In genomic region chr1:236848274-236848925, GRCh38 we compare ENCODE assay signal across 27 cellular contexts. TPM values are rescaled to one million over a fixed set of nuclear protein-coding genes. Genes with fewer than 3 reads are reported as not detected.
DNase-seq lines count a peak whose midpoint lies in the region; ATAC-seq and TF ChIP-seq lines count a peak whose summit lies in the region.
"Had no signal": no experiment of that assay in that cellular context is flagged by ENCODE, and none has a peak within 500 bp of the region (broad histone marks: within the 10 kb centered on the region; RNA-seq: fewer than 3 reads in every experiment).

No MANE protein-coding gene starts in this region.

- H3K27me3 Mint-ChIP-seq in CD8-positive, alpha-beta T cell (ENCODE audit: low read depth), result no peaks in the 10 kb centered on the region
- H3K27me3 Mint-ChIP-seq in activated T-helper 17 cell treated with anti-CD3 and anti-CD28 coated beads, Interleukin-2, amount 50 U/mL, for 72 hours, result no peaks in the 10 kb centered on the region
- no peaks in the 10 kb centered on the region for H3K27me3 Mint-ChIP-seq in neural crest cell (ENCODE audit: low read depth)
- H3K27me3 Mint-ChIP-seq: activated CD4-positive, alpha-beta memory T cell treated with anti-CD3 and anti-CD28 coated beads, Interleukin-2, amount 10 ng/mL, durations not matched to agents 7 days and 5 days; IgD-negative memory B cell had no signal

- POLR2A ChIA-PET in CD8-positive, alpha-beta T cell (lab: Charles Lee), result no interaction called here

- ATAC-seq in CD8-positive, alpha-beta T cell, result no peak
- no peak for ATAC-seq in activated T-helper 17 cell treated with anti-CD3 and anti-CD28 coated beads, Interleukin-2, amount 50 U/mL, for 72 hours (replicated peaks)
- ATAC-seq in GM19397 (IDR thresholded peaks at IDR 0.05; ENCODE audit: unreplicated experiment), result no peak
- ATAC-seq: right cardiac atrium had no signal

- H3K9me3 ChIP-seq in CD8-positive, alpha-beta T cell (ENCODE audit: low read length), result no peaks in the 10 kb centered on the region
- H3K9me3 ChIP-seq in KOPT-K1 (ENCODE audit: insufficient read depth, low read length, poor library complexity, severe bottlenecking), result no peaks in the 10 kb centered on the region
- H3K9me3 ChIP-seq: BE2C, stomach, thyroid gland, vagina had no signal

- H3K36me3 Mint-ChIP-seq in CD8-positive, alpha-beta T cell, result peaks cover 66% of the 10 kb centered on the region
- H3K36me3 Mint-ChIP-seq in activated T-helper 17 cell treated with anti-CD3 and anti-CD28 coated beads, Interleukin-2, amount 50 U/mL, for 72 hours (ENCODE audit: low read depth), result peaks cover 81% of the 10 kb centered on the region
- H3K36me3 Mint-ChIP-seq in neural crest cell (ENCODE audit: low read depth), result peaks cover 23% of the 10 kb centered on the region

- peak overlapping the region; percentile 80 for H3K27ac Mint-ChIP-seq in CD8-positive, alpha-beta T cell
- H3K27ac Mint-ChIP-seq in activated T-helper 17 cell treated with anti-CD3 and anti-CD28 coated beads, Interleukin-2, amount 50 U/mL, for 72 hours, result peak overlapping the region; percentile 46
- peak overlapping the region; percentile 58 for H3K27ac Mint-ChIP-seq in neural crest cell (ENCODE audit: unreplicated experiment)
- H3K27ac Mint-ChIP-seq: endodermal cell; IgD-negative memory B cell; T-helper 1 cell treated with Interleukin-12 subunit alpha and Interleukin-12 subunit beta and Interleukin-4 antibody, amounts not matched to agents 30 μg/mL and 1 μg/mL, for 36 hours had no signal

- peaks cover 11% of the 10 kb centered on the region for H3K4me1 ChIP-seq in CD8-positive, alpha-beta T cell (ENCODE audit: insufficient read depth, low read length)

- H3K36me3 ChIP-seq in CD8-positive, alpha-beta T cell (ENCODE audit: insufficient read depth, low read length), result peaks cover 24% of the 10 kb centered on the region
- peaks cover 82% of the 10 kb centered on the region for H3K36me3 ChIP-seq in KOPT-K1 (ENCODE audit: insufficient read depth, low read length)

- no peaks in the 10 kb centered on the region for H3K9me3 Mint-ChIP-seq in CD8-positive, alpha-beta T cell
- no peaks in the 10 kb centered on the region for H3K9me3 Mint-ChIP-seq in activated T-helper 17 cell treated with anti-CD3 and anti-CD28 coated beads, Interleukin-2, amount 50 U/mL, for 72 hours
- no peaks in the 10 kb centered on the region for H3K9me3 Mint-ChIP-seq in neural crest cell
- H3K9me3 Mint-ChIP-seq: activated CD4-positive, alpha-beta memory T cell treated with anti-CD3 and anti-CD28 coated beads, Interleukin-2, amount 10 ng/mL, durations not matched to agents 7 days and 5 days; endodermal cell; IgD-negative memory B cell; T-helper 1 cell treated with Interleukin-12 subunit alpha and Interleukin-12 subunit beta and Interleukin-4 antibody, amounts not matched to agents 30 μg/mL and 1 μg/mL, for 36 hours had no signal

- H3K4me3 ChIP-seq in CD8-positive, alpha-beta T cell (ENCODE audit: low read depth, low read length), result no peak overlapping the region
- H3K4me3 ChIP-seq: smooth muscle cell, stomach, thyroid gland, vagina had no signal

- no peak for TF ChIP-seq CTCF in CD8-positive, alpha-beta T cell (IDR thresholded peaks at IDR 0.05)
- no peak for TF ChIP-seq CTCF in neural crest cell (conservative IDR thresholded peaks at IDR 0.05)

- intact Hi-C loops in CD8-positive, alpha-beta T cell (cut with DNase I, micrococcal nuclease), result no loop called here

- H3K27ac ChIP-seq in CD8-positive, alpha-beta T cell (ENCODE audit: low read depth, low read length), result no peak overlapping the region
- H3K27ac ChIP-seq in KOPT-K1 (ENCODE audit: low read depth, low read length, poor library complexity, severe bottlenecking), result peak overlapping the region; percentile 52
- H3K27ac ChIP-seq: thyroid gland, vagina had no signal

- H3K4me3 Mint-ChIP-seq in CD8-positive, alpha-beta T cell, result no peak overlapping the region
- H3K4me3 Mint-ChIP-seq in activated T-helper 17 cell treated with anti-CD3 and anti-CD28 coated beads, Interleukin-2, amount 50 U/mL, for 72 hours, result no peak overlapping the region
- no peak overlapping the region for H3K4me3 Mint-ChIP-seq in neural crest cell
- H3K4me3 Mint-ChIP-seq: activated CD4-positive, alpha-beta memory T cell treated with anti-CD3 and anti-CD28 coated beads, Interleukin-2, amount 10 ng/mL, durations not matched to agents 7 days and 5 days; endodermal cell; IgD-negative memory B cell; T-helper 1 cell treated with Interleukin-12 subunit alpha and Interleukin-12 subunit beta and Interleukin-4 antibody, amounts not matched to agents 30 μg/mL and 1 μg/mL, for 36 hours had no signal

- CTCF ChIA-PET in CD8-positive, alpha-beta T cell (lab: Charles Lee), result interaction anchor here (1.1 kb wide), 1 partner anchor 13 kb away, joined by 3 read pairs; no protein-coding TSS in a partner anchor

- no peaks in the 10 kb centered on the region for H3K27me3 ChIP-seq in CD8-positive, alpha-beta T cell (ENCODE audit: insufficient read depth, low read length)
- H3K27me3 ChIP-seq: BE2C, stomach, thyroid gland, vagina had no signal

- DNase-seq in CD8-positive, alpha-beta T cell, result no peak
- no peak for DNase-seq in neural crest cell (ENCODE audit: low read depth, low spot score)
- DNase-seq in NCI-H187 (lab: John Stamatoyannopoulos, UW), result no peak
- DNase-seq in SW 1271 (lab: John Stamatoyannopoulos, UW), result no peak
- DNase-seq: activated CD4-positive, alpha-beta memory T cell treated with anti-CD3 and anti-CD28 coated beads, Interleukin-2, amount 10 ng/mL, durations not matched to agents 7 days and 5 days; activated CD4-positive, CD25-positive, alpha-beta regulatory T cell treated with anti-CD3 and anti-CD28 coated beads, Interleukin-2, amount 50 U/mL, for 72 hours; activated effector memory CD4-positive, alpha-beta T cell treated with anti-CD3 and anti-CD28 coated beads, Interleukin-2, amount 50 U/mL, for 16 hours; BE2C; central memory CD4-positive, alpha-beta T cell; DMS79 treated with DMSO at 0.1 percent for 48 hours; endodermal cell; glutamatergic neuron; NCI-H1417; NCI-H2029 treated with DMSO at 0.1 percent for 48 hours; NCI-H226; NCI-H526 treated with DMSO at 0.1 percent for 48 hours; NK-92 treated with Interleukin-12 subunit alpha and Interleukin-12 subunit beta, amount 100 ng/mL, for 24 hours; right cardiac atrium; stomach; thyroid gland had no signal

- peaks cover 20% of the 10 kb centered on the region for H3K4me1 Mint-ChIP-seq in CD8-positive, alpha-beta T cell (ENCODE audit: low read depth)
- no peaks in the 10 kb centered on the region for H3K4me1 Mint-ChIP-seq in activated T-helper 17 cell treated with anti-CD3 and anti-CD28 coated beads, Interleukin-2, amount 50 U/mL, for 72 hours
- no peaks in the 10 kb centered on the region for H3K4me1 Mint-ChIP-seq in neural crest cell
- H3K4me1 Mint-ChIP-seq: activated CD4-positive, alpha-beta memory T cell treated with anti-CD3 and anti-CD28 coated beads, Interleukin-2, amount 10 ng/mL, durations not matched to agents 7 days and 5 days; endodermal cell; IgD-negative memory B cell had no signal

RNA-seq across cellular contexts. Expression of gene MTR, which starts 53.3 kb away (rescaled TPM):
- 10 to 100 TPM; 32.9 to 35.0 TPM for total RNA-seq in CD8-positive, alpha-beta T cell
- 10 to 100 TPM; 52.3 to 94.6 TPM for total RNA-seq in activated T-helper 17 cell treated with anti-CD3 and anti-CD28 coated beads, Interleukin-2, amount 50 U/mL, for 72 hours
- total RNA-seq in neural crest cell, result 41.4 and 42.9 TPM in 2 replicates
